1 cellular context compared by ENCODE assay signal in the genomic region with DNA sequence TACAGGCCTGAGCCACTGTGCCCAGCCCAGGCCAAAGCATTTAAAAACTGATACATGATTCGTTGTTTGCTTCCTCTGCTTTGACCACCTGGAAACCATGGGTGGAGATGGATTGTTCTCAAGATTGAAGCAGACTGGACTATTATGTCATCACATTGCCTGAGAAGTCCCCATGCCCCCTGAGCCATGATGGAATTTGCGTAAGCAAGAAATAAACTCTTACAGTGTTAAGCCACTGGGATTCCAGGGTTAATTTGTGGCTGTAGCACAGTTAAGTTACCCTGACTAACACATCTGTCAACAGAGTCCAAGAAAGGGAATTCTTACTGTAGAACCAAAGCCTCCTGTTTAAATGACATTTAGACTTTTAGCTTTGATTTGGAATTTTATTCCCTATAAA.
TF ChIP-seq lines count a peak whose summit lies in the region.

No MANE protein-coding gene starts in this region.

TF ChIP-seq in GM23338, 12 proteins besides CTCF, POLR2A, EP300 and RAD21:
- TF ChIP-seq, protein P1, sequence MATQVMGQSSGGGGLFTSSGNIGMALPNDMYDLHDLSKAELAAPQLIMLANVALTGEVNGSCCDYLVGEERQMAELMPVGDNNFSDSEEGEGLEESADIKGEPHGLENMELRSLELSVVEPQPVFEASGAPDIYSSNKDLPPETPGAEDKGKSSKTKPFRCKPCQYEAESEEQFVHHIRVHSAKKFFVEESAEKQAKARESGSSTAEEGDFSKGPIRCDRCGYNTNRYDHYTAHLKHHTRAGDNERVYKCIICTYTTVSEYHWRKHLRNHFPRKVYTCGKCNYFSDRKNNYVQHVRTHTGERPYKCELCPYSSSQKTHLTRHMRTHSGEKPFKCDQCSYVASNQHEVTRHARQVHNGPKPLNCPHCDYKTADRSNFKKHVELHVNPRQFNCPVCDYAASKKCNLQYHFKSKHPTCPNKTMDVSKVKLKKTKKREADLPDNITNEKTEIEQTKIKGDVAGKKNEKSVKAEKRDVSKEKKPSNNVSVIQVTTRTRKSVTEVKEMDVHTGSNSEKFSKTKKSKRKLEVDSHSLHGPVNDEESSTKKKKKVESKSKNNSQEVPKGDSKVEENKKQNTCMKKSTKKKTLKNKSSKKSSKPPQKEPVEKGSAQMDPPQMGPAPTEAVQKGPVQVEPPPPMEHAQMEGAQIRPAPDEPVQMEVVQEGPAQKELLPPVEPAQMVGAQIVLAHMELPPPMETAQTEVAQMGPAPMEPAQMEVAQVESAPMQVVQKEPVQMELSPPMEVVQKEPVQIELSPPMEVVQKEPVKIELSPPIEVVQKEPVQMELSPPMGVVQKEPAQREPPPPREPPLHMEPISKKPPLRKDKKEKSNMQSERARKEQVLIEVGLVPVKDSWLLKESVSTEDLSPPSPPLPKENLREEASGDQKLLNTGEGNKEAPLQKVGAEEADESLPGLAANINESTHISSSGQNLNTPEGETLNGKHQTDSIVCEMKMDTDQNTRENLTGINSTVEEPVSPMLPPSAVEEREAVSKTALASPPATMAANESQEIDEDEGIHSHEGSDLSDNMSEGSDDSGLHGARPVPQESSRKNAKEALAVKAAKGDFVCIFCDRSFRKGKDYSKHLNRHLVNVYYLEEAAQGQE (IDR thresholded peaks at IDR 0.05; ENCODE audit: unreplicated experiment) = no peak
- TF ChIP-seq, protein P2, sequence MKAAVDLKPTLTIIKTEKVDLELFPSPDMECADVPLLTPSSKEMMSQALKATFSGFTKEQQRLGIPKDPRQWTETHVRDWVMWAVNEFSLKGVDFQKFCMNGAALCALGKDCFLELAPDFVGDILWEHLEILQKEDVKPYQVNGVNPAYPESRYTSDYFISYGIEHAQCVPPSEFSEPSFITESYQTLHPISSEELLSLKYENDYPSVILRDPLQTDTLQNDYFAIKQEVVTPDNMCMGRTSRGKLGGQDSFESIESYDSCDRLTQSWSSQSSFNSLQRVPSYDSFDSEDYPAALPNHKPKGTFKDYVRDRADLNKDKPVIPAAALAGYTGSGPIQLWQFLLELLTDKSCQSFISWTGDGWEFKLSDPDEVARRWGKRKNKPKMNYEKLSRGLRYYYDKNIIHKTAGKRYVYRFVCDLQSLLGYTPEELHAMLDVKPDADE (IDR thresholded peaks at IDR 0.05) = no peak
- TF ChIP-seq JUNB (IDR thresholded peaks at IDR 0.05; ENCODE audit: unreplicated experiment) = no peak
- TF ChIP-seq STAT1 (IDR thresholded peaks at IDR 0.05; ENCODE audit: unreplicated experiment) = no peak
TF ChIP-seq in GM23338: peak in this region for 0.
